ENCODE assay signal across 3 cellular contexts in genomic region chr15:32427635-32428034, GRCh38. TPM values are rescaled to one million over a fixed set of nuclear protein-coding genes. Genes with fewer than 3 reads are reported as not detected.
"Had no signal": no experiment of that assay in that cellular context is flagged by ENCODE, and none has a peak within 500 bp of the region (broad histone marks: within the 10 kb centered on the region; RNA-seq: fewer than 3 reads in every experiment).

No MANE protein-coding gene starts in this region.

RNA-seq across cellular contexts. Expression of gene GOLGA8K, which starts 24.5 kb away (rescaled TPM):
- total RNA-seq: gastrocnemius medialis had no signal
- polyA plus RNA-seq: foreskin keratinocyte had no signal

RNA-seq across cellular contexts. Expression of gene GOLGA8O, which starts 27.8 kb away (rescaled TPM):
- total RNA-seq: body of pancreas, foreskin keratinocyte had no signal
- polyA plus RNA-seq: foreskin keratinocyte had no signal
